In genomic region chr2:66573412-66573811, GRCh38 we compare ENCODE assay signal across 12 cellular contexts.
A peak's percentile ranks its signal among the peaks of the same experiment; 100 is the strongest.
DNase-seq lines count a peak whose midpoint lies in the region; ATAC-seq and TF ChIP-seq lines count a peak whose summit lies in the region.
"Had no signal": no experiment of that assay in that cellular context is flagged by ENCODE, and none has a peak within 500 bp of the region (broad histone marks: within the 10 kb centered on the region; RNA-seq: fewer than 3 reads in every experiment).

No MANE protein-coding gene starts in this region.

- H3K27ac Mint-ChIP-seq in neural crest cell (ENCODE audit: unreplicated experiment), result no peak overlapping the region

- H3K4me3 Mint-ChIP-seq in neural crest cell, result peak overlapping the region; percentile 90

- DNase-seq in DMS53 (lab: John Stamatoyannopoulos, UW), result peak; percentile 93
- peak; percentile 39 for DNase-seq in NCI-H510A (lab: John Stamatoyannopoulos, UW)
- no peak for DNase-seq in fibroblast of villous mesenchyme (ENCODE audit: low read depth)
- no peak for DNase-seq in neural crest cell (ENCODE audit: low read depth, low spot score)
- no peak for DNase-seq in Kasumi-1 (lab: John Stamatoyannopoulos, UW)
- no peak for DNase-seq in left lobe of liver (ENCODE audit: low spot score)
- DNase-seq: activated T-cell treated with anti-CD3 and anti-CD28 coated beads, Interleukin-2, amount 50 U/mL, for 1 hour; effector CD4-positive, alpha-beta T cell; NCI-H446 had no signal

- H3K36me3 Mint-ChIP-seq in neural crest cell (ENCODE audit: low read depth), result peaks cover 4% of the 10 kb centered on the region

- H3K4me1 Mint-ChIP-seq in neural crest cell, result peaks cover 69% of the 10 kb centered on the region

- ATAC-seq in HG02885 (IDR thresholded peaks at IDR 0.05; ENCODE audit: poor library complexity, unreplicated experiment) (no peak), GM21526 (IDR thresholded peaks at IDR 0.05; ENCODE audit: low FRiP score, unreplicated experiment) (no peak), left lobe of liver (no peak)

- TF ChIP-seq CTCF in fibroblast of villous mesenchyme (IDR thresholded peaks at IDR 0.05; ENCODE audit: insufficient read depth, low read depth, low read length) (no peak), neural crest cell (conservative IDR thresholded peaks at IDR 0.05) (no peak)

- no peaks in the 10 kb centered on the region for H3K9me3 Mint-ChIP-seq in neural crest cell

- peak overlapping the region; percentile 37 for H3K4me3 ChIP-seq in fibroblast of villous mesenchyme (ENCODE audit: low read depth, low read length)
- H3K4me3 ChIP-seq: skin epidermis had no signal

- H3K27me3 Mint-ChIP-seq in neural crest cell (ENCODE audit: low read depth), result peaks cover 38% of the 10 kb centered on the region

Comparison
In these comparisons a context has a peak if more than half of its experiments do, and no peak if none do; other contexts are left out.
1. DNase-seq: peak in DMS53 (single experiment) and NCI-H510A (single experiment); none in fibroblast of villous mesenchyme (single experiment), neural crest cell (single experiment), Kasumi-1 (0 of 2) and left lobe of liver (single experiment).